In genomic region chr12:25005376-25005775, GRCh38 we compare ENCODE assay signal across 1 cellular context.
TF ChIP-seq lines count a peak whose summit lies in the region.

No MANE protein-coding gene starts in this region.

TF ChIP-seq in SK-N-SH, 30 proteins besides CTCF, POLR2A, EP300 and RAD21 (continued from another document):
- no peak for TF ChIP-seq IRF3 (IDR thresholded peaks at IDR 0.05; ENCODE audit: low read depth, low read length)
- no peak for TF ChIP-seq RCOR1 (IDR thresholded peaks at IDR 0.05; ENCODE audit: low read length)
- no peak for TF ChIP-seq USF2 (IDR thresholded peaks at IDR 0.05; ENCODE audit: borderline replicate concordance, low read depth, low read length)
